1 cellular context compared by ENCODE assay signal in genomic region chr17:40219073-40219860, GRCh38.
A peak's percentile ranks its signal among the peaks of the same experiment; 100 is the strongest.
TF ChIP-seq lines count a peak whose summit lies in the region.

Gene WIPF2 (plus strand): TSS chr17:40219304. CDS start chr17:40256460, 37,156 bp downstream.

TF ChIP-seq in HEK293, 187 proteins besides CTCF, POLR2A, EP300 and RAD21 (continued from another document):
- peak; percentile 60 for TF ChIP-seq ZNF518A (tag by site-specific recombination; conservative IDR thresholded peaks at IDR 0.05; ENCODE audit: low read depth)
- peak; percentile 83 for TF ChIP-seq YY2 (tag by site-specific recombination; IDR thresholded peaks at IDR 0.05)
- peak; percentile 42; the same call in 1 of the 2 replicates for TF ChIP-seq KLF17 (tag by site-specific recombination; IDR thresholded peaks at IDR 0.05)
- 0 out of 2 replicates have a peak, but pooled peaks have one; percentile 42 for TF ChIP-seq ZEB2 (tag by site-specific recombination; IDR thresholded peaks at IDR 0.05)
- TF ChIP-seq ZNF558 (tag by site-specific recombination; IDR thresholded peaks at IDR 0.05): no peak
- no peak for TF ChIP-seq ZNF18 (tag by site-specific recombination; IDR thresholded peaks at IDR 0.05)
- peak; percentile 45; the same call in 1 of the 2 replicates for TF ChIP-seq ZNF10 (tag by site-specific recombination; IDR thresholded peaks at IDR 0.05)
- TF ChIP-seq ZXDB (tag by site-specific recombination; IDR thresholded peaks at IDR 0.05): 0 out of 2 replicates have a peak, but pooled peaks have one; percentile 14
- TF ChIP-seq KLF16 (tag by site-specific recombination; IDR thresholded peaks at IDR 0.05): peak; percentile 47; the same call in 1 of the 2 replicates
- peak; percentile 81; the same call in 1 of the 2 replicates for TF ChIP-seq ZNF366 (tag by site-specific recombination; conservative IDR thresholded peaks at IDR 0.05)
- peak; percentile 90 for TF ChIP-seq ZBTB11 (tag by site-specific recombination; conservative IDR thresholded peaks at IDR 0.05; ENCODE audit: low read depth)
- TF ChIP-seq ZNF184 (tag by site-specific recombination; IDR thresholded peaks at IDR 0.05): peak; percentile 54; the same call in 1 of the 2 replicates
- peak; percentile 87 for TF ChIP-seq ZNF76 (tag by site-specific recombination; IDR thresholded peaks at IDR 0.05; ENCODE audit: borderline replicate concordance, low read depth)
- no peak; the same call in 1 of the 2 replicates for TF ChIP-seq REST (tag by site-specific recombination; IDR thresholded peaks at IDR 0.05)
- TF ChIP-seq SP7 (tag by site-specific recombination; IDR thresholded peaks at IDR 0.05): peak; percentile 21
- peak; percentile 67 for TF ChIP-seq EGR2 (tag by site-specific recombination; IDR thresholded peaks at IDR 0.05; ENCODE audit: low read depth)
- TF ChIP-seq SP3 (tag by site-specific recombination; IDR thresholded peaks at IDR 0.05): peak; percentile 95
- TF ChIP-seq ZNF416 (tag by site-specific recombination; IDR thresholded peaks at IDR 0.05): no peak
- TF ChIP-seq ZBTB48 (tag by site-specific recombination; IDR thresholded peaks at IDR 0.05): peak; percentile 80; the same call in 1 of the 2 replicates
- peak; percentile 29 for TF ChIP-seq KLF8 (tag by site-specific recombination; IDR thresholded peaks at IDR 0.05)
- TF ChIP-seq ZBTB20 (tag by site-specific recombination; IDR thresholded peaks at IDR 0.05): peak; percentile 65; the same call in 1 of the 2 replicates
- peak; percentile 78 for TF ChIP-seq GLIS2 (tag by site-specific recombination; IDR thresholded peaks at IDR 0.05)
- TF ChIP-seq ZNF398 (tag by site-specific recombination; IDR thresholded peaks at IDR 0.05): peak; percentile 80
- no peak for TF ChIP-seq ZNF174 (tag by site-specific recombination; IDR thresholded peaks at IDR 0.05)
- TF ChIP-seq ZFP37 (tag by site-specific recombination; IDR thresholded peaks at IDR 0.05): no peak
- TF ChIP-seq ZNF600 (tag by site-specific recombination; IDR thresholded peaks at IDR 0.05): no peak
- TF ChIP-seq ZNF341 (tag by site-specific recombination; IDR thresholded peaks at IDR 0.05; ENCODE audit: low read depth): peak; percentile 87
